ENCODE assay signal across 8 cellular contexts in the genomic region with DNA sequence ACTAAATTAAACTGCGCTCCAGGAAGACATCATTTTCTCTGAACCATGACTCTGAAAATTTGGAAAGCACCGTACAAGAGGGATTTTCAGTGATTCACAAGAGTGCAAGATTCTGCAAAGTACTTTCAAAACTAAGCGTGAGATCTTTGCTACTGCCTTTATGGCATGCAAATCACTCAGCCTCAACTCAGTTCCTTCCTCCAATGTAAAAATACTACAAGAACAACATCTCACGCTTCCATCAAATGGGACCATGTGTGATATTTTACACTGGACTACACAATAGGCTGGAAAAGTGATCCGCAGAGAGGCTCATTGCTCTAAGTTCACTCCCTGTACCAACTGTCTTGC. TPM values are rescaled to one million over a fixed set of nuclear protein-coding genes. Genes with fewer than 3 reads are reported as not detected.
A peak's percentile ranks its signal among the peaks of the same experiment; 100 is the strongest.
DNase-seq lines count a peak whose midpoint lies in the region; ATAC-seq and TF ChIP-seq lines count a peak whose summit lies in the region.

No MANE protein-coding gene starts in this region.

- TF ChIP-seq RAD21 in neural cell (conservative IDR thresholded peaks at IDR 0.05), result no peak

- H3K9me3 Mint-ChIP-seq in brain, result peaks cover 0 to 2% (median 0%) of the 10 kb centered on the region in 5 experiments

- H3K4me3 Mint-ChIP-seq in brain, result peak overlapping the region; percentile 89 to 97 (median 93)

- peaks cover 49% of the 10 kb centered on the region for H3K27me3 Mint-ChIP-seq in brain

- H3K4me3 ChIP-seq in A673 (ENCODE audit: low read depth, low read length, poor library complexity, severe bottlenecking) (peak overlapping the region; percentile 71), neural cell (ENCODE audit: low read length) (peak overlapping the region; percentile 67)

- H3F3A ChIP-seq in neural cell (ENCODE audit: insufficient read depth, low read length, poor library complexity, severe bottlenecking), result no peaks in the 10 kb centered on the region

- H3K9ac ChIP-seq in neural cell (ENCODE audit: low read length), result no peak overlapping the region

- H3K9me3 ChIP-seq in A673 (ENCODE audit: low read depth, low read length, poor library complexity, severe bottlenecking) (no peaks in the 10 kb centered on the region), neural cell (ENCODE audit: low read length) (no peaks in the 10 kb centered on the region)

- no peaks in the 10 kb centered on the region for H3K9me2 ChIP-seq in neural cell (ENCODE audit: insufficient read depth, low read length)

- no peak for TF ChIP-seq EP300 in neural cell (conservative IDR thresholded peaks at IDR 0.05; ENCODE audit: poor library complexity, severe bottlenecking)

- POLR2A ChIA-PET in A673 (lab: Charles Lee; ENCODE audit: low non-redundant PET), result no interaction called here

- DNase-seq in A673 (ENCODE audit: low spot score), result no peak
- DNase-seq in NCI-H2196 treated with DMSO at 0.1 percent for 48 hours (lab: John Stamatoyannopoulos, UW; ENCODE audit: unreplicated experiment), result no peak
- DNase-seq in NCI-H1694 treated with DMSO at 0.1 percent for 48 hours (lab: John Stamatoyannopoulos, UW), result no peak
- no peak for DNase-seq in UCSD-AML1 (lab: John Stamatoyannopoulos, UW; ENCODE audit: unreplicated experiment)

- H3K36me3 ChIP-seq in A673 (ENCODE audit: insufficient read depth, low read length, poor library complexity, severe bottlenecking) (no peaks in the 10 kb centered on the region), neural cell (ENCODE audit: insufficient read depth, low read length) (no peaks in the 10 kb centered on the region)

- CTCF ChIA-PET in A673 (lab: Charles Lee), result no interaction called here

- no peak overlapping the region for H2AFZ ChIP-seq in neural cell (ENCODE audit: low read depth, low read length)

- no peaks in the 10 kb centered on the region for H3K79me2 ChIP-seq in neural cell (replicated peaks; ENCODE audit: insufficient read depth, low read length)

- no peaks in the 10 kb centered on the region for H3K4me1 ChIP-seq in A673 (ENCODE audit: insufficient read depth, low read length, poor library complexity, severe bottlenecking)

- H3K27ac Mint-ChIP-seq in brain, result no peak overlapping the region

- no peaks in the 10 kb centered on the region for H4K20me1 ChIP-seq in neural cell (ENCODE audit: insufficient read depth)

- peaks cover 8% of the 10 kb centered on the region for H3K4me1 Mint-ChIP-seq in brain

- H3K27me3 ChIP-seq in A673 (replicated peaks; ENCODE audit: insufficient read depth, low read depth, low read length, poor library complexity) (peaks cover 7% of the 10 kb centered on the region), neural cell (ENCODE audit: insufficient read depth, low read depth, low read length) (peaks cover 42% of the 10 kb centered on the region)

- no peak overlapping the region for H3K27ac ChIP-seq in A673 (ENCODE audit: low read depth, low read length, poor library complexity, severe bottlenecking)
- H3K27ac ChIP-seq in neural cell (ENCODE audit: low read length), result no peak overlapping the region

- ATAC-seq in GM19023 (IDR thresholded peaks at IDR 0.05; ENCODE audit: unreplicated experiment), result peak; percentile 40
- ATAC-seq in HG03108 (IDR thresholded peaks at IDR 0.05; ENCODE audit: unreplicated experiment), result peak; percentile 36

- intact Hi-C loops in A673 (cut with micrococcal nuclease; ENCODE audit: unreplicated experiment), result no loop called here

- no TSS peak for BruUV-seq in A673 (replicated peaks; lab: Mats Ljungman, UMichigan)

- TF ChIP-seq CTCF in A673 (conservative IDR thresholded peaks at IDR 0.05; ENCODE audit: low read depth, low read length), result no peak
- TF ChIP-seq CTCF in brain (conservative IDR thresholded peaks at IDR 0.05), result no peak
- TF ChIP-seq CTCF in neural cell (IDR thresholded peaks at IDR 0.05; ENCODE audit: poor library complexity, severe bottlenecking), result no peak

- H3K36me3 Mint-ChIP-seq in brain, result no peaks in the 10 kb centered on the region

- no peak overlapping the region for H3K4me2 ChIP-seq in neural cell (ENCODE audit: low read length)

TF ChIP-seq in neural cell, 6 proteins besides CTCF, POLR2A, EP300 and RAD21:
- no peak for TF ChIP-seq EZH2 (IDR thresholded peaks at IDR 0.05; ENCODE audit: borderline replicate concordance, insufficient read depth, low read length, poor library complexity, severe bottlenecking)
- no peak for TF ChIP-seq SMC3 (conservative IDR thresholded peaks at IDR 0.05; ENCODE audit: poor library complexity)
- no peak for TF ChIP-seq POLR2AphosphoS5 (IDR thresholded peaks at IDR 0.05)

RNA-seq across cellular contexts. Expression of gene IL15, which starts 0.7 kb away (rescaled TPM):
- total RNA-seq in A673 (2021), result 0.21 and 0.37 TPM in 2 replicates
- polyA plus RNA-seq in brain (ENCODE audit: insufficient read depth, low read depth, low replicate concordance) (not detected), neural cell (0.06 TPM in 1 of 2 replicates, not detected in the other)
- not detected in 2 replicates for polyA minus RNA-seq in neural cell
